Comparison of ENCODE assay signal across 8 cellular contexts in the genomic region with DNA sequence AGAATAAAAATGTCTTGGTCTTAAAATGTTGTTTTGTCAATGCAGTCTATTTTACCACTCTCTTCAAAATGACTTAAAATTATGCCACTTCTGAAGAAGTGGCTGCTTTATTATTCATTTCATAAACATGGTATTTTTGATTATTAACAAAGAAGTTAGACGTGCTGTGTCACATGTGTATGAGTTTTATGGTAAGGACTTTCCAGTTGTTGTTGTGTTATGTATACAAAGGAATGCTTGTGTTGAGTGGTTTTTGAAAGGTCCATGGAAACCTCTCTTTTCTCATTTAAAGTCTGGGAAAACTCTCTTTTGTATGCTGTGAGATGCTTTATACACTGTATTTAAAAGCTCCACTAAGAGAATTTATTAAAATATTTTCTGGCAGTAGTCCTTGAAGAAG.
"Had no signal": no experiment of that assay in that cellular context is flagged by ENCODE, and none has a peak within 500 bp of the region (broad histone marks: within the 10 kb centered on the region; RNA-seq: fewer than 3 reads in every experiment).

No MANE protein-coding gene starts in this region.

- H3K36me3 ChIP-seq: HAP-1 had no signal

- H3K27ac ChIP-seq: GM23248 had no signal

- H3K9me3 ChIP-seq: HAP-1 had no signal

- H3K4me3 ChIP-seq: GM23248, GM23338, HAP-1 had no signal

- H3K4me2 ChIP-seq: GM23338 had no signal

- DNase-seq: GM23248, GOT3, H7, H9, HCEC 1CT, HFFc6 had no signal

- H2AFZ ChIP-seq: GM23248, GM23338 had no signal
